Comparison of ENCODE assay signal across 21 cellular contexts in genomic region chr6:119540417-119540816, GRCh38.
DNase-seq lines count a peak whose midpoint lies in the region; ATAC-seq and TF ChIP-seq lines count a peak whose summit lies in the region.
"Had no signal": no experiment of that assay in that cellular context is flagged by ENCODE, and none has a peak within 500 bp of the region (broad histone marks: within the 10 kb centered on the region; RNA-seq: fewer than 3 reads in every experiment).

No MANE protein-coding gene starts in this region.

- no peaks in the 10 kb centered on the region for H3K36me3 ChIP-seq in left ventricle myocardium inferior
- no peaks in the 10 kb centered on the region for H3K36me3 ChIP-seq in hepatocyte (replicated peaks; ENCODE audit: insufficient read depth, low read depth)
- H3K36me3 ChIP-seq in aorta (ENCODE audit: control insufficient read depth in 1 of 2, insufficient read depth in 2 of 2, low read length in 1 of 2) = no peaks in the 10 kb centered on the region
- H3K36me3 ChIP-seq in vagina = no peaks in the 10 kb centered on the region
- H3K36me3 ChIP-seq: BE2C, ovary, suprapubic skin had no signal

- no peaks in the 10 kb centered on the region for H3K9me3 ChIP-seq in left ventricle myocardium inferior (replicated peaks)
- no peaks in the 10 kb centered on the region for H3K9me3 ChIP-seq in hepatocyte (ENCODE audit: low read depth)
- no peaks in the 10 kb centered on the region for H3K9me3 ChIP-seq in aorta (ENCODE audit: control insufficient read depth, low read length)
- H3K9me3 ChIP-seq in vagina = no peaks in the 10 kb centered on the region
- H3K9me3 ChIP-seq: BE2C, ovary, suprapubic skin had no signal

- no peaks in the 10 kb centered on the region for H3K27me3 ChIP-seq in left ventricle myocardium inferior (ENCODE audit: low read depth)
- no peaks in the 10 kb centered on the region for H3K27me3 ChIP-seq in hepatocyte
- peaks cover 0 to 2% of the 10 kb centered on the region in 2 donors for H3K27me3 ChIP-seq in aorta (ENCODE audit: control insufficient read depth in 1 of 2, insufficient read depth in 2 of 2, low read length in 1 of 2)
- H3K27me3 ChIP-seq in vagina = no peaks in the 10 kb centered on the region
- H3K27me3 ChIP-seq: BE2C, ovary, suprapubic skin had no signal

- peak; percentile 31 for DNase-seq in Right ventricle myocardium superior
- no peak for DNase-seq in left ventricle myocardium inferior
- no peak for DNase-seq in hepatocyte (ENCODE audit: low spot score)
- DNase-seq in sciatic nerve (ENCODE audit: low spot score) = no peak
- peak in 1 of 2 donors; percentile 65 for DNase-seq in aorta
- DNase-seq in NCI-H146 (lab: John Stamatoyannopoulos, UW) = no peak
- no peak for DNase-seq in SKM-1 (lab: John Stamatoyannopoulos, UW; ENCODE audit: unreplicated experiment)
- DNase-seq in vagina (ENCODE audit: extremely low spot score in 2 of 2) = no peak
- DNase-seq: 8988T; activated naive CD4-positive, alpha-beta T cell treated with anti-CD3 and anti-CD28 coated beads for 36 hours; activated T-cell treated with anti-CD3 and anti-CD28 coated beads, Interleukin-2, amount 50 U/mL, for 48 hours; BE2C; Kasumi-1; natural killer cell; NCI-H1048; NCI-H1930; NCI-H345; SIG-M5; T-helper 1 cell had no signal

- H3K79me2 ChIP-seq in hepatocyte = no peaks in the 10 kb centered on the region

- no peaks in the 10 kb centered on the region for H4K20me1 ChIP-seq in hepatocyte (ENCODE audit: insufficient read depth, poor library complexity, severe bottlenecking)

- WGBS in hepatocyte (ENCODE audit: low lambda C conversion rate, missing lambda C conversion rate) = 96% methylated on average over 6 of the region's 6 CpGs
- 88 to 90% methylated on average over 6 of the region's 6 CpGs for WGBS in aorta, 2 donors

- H3K4me1 ChIP-seq in left ventricle myocardium inferior (no peaks in the 10 kb centered on the region), hepatocyte (ENCODE audit: insufficient read depth) (no peaks in the 10 kb centered on the region), aorta (ENCODE audit: control insufficient read depth in 1 of 2, insufficient read depth in 2 of 2, low read length in 2 of 2) (no peaks in the 10 kb centered on the region), vagina (peaks cover 19% of the 10 kb centered on the region)

- no peak overlapping the region for H3K27ac ChIP-seq in left ventricle myocardium inferior (replicated peaks)
- H3K27ac ChIP-seq in hepatocyte = peak overlapping the region; percentile 18
- H3K27ac ChIP-seq in aorta (ENCODE audit: low read depth in 1 of 2, low read length in 2 of 2) = no peak overlapping the region
- no peak overlapping the region for H3K27ac ChIP-seq in vagina
- H3K27ac ChIP-seq: ovary, suprapubic skin had no signal

- no peaks in the 10 kb centered on the region for H3K9me2 ChIP-seq in hepatocyte (replicated peaks; ENCODE audit: insufficient read depth)

- no peak for TF ChIP-seq POLR2A in vagina (IDR thresholded peaks at IDR 0.05)

- intact Hi-C loops in Right ventricle myocardium superior (cut with DNase I) (no loop called here), left ventricle myocardium inferior (cut with micrococcal nuclease) (no loop called here), sciatic nerve (cut with DNase I) (no loop called here), aorta (cut with DNase I) (no loop called here), vagina (cut with DNase I) (no loop called here)

- no peak overlapping the region for H3K4me3 ChIP-seq in left ventricle myocardium inferior
- no peak overlapping the region for H3K4me3 ChIP-seq in hepatocyte
- no peak overlapping the region for H3K4me3 ChIP-seq in aorta (ENCODE audit: low read length in 2 of 2)
- no peak overlapping the region for H3K4me3 ChIP-seq in vagina
- H3K4me3 ChIP-seq: ovary, suprapubic skin had no signal

- ATAC-seq in Right ventricle myocardium superior (ENCODE audit: poor library complexity) (no peak), sciatic nerve (peak; percentile 40), aorta (ENCODE audit: low FRiP score) (peak; percentile 20)
- ATAC-seq: natural killer cell had no signal

- TF ChIP-seq CTCF in left ventricle myocardium inferior (IDR thresholded peaks at IDR 0.05; ENCODE audit: borderline replicate concordance) = no peak
- no peak for TF ChIP-seq CTCF in hepatocyte (IDR thresholded peaks at IDR 0.05; ENCODE audit: poor library complexity)
- TF ChIP-seq CTCF in vagina (IDR thresholded peaks at IDR 0.05) = no peak

- H2AFZ ChIP-seq in hepatocyte = no peak overlapping the region

- peak overlapping the region; percentile 27 for H3K4me2 ChIP-seq in hepatocyte
